Comparison of ENCODE assay signal across 25 cellular contexts in the genomic region with DNA sequence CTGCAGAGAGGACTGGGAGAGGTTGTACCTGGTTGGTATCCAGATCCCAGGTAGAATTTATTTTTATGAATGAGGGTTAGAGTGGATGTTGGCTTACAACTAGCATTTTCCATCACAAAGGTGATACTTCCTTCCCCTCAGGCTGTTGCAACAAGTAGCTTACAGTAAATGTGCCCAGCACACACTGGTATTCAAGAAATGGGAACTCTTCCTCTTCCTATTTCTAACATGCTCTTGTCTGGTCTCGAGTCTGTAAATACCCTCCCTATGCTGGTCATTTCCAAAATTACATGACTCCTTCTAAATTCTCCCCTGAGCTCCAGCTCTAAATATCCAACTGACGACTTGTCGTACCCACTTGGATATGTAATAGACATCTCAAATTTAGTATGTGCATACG.
"Had no signal": no experiment of that assay in that cellular context is flagged by ENCODE, and none has a peak within 500 bp of the region (broad histone marks: within the 10 kb centered on the region; RNA-seq: fewer than 3 reads in every experiment).

No MANE protein-coding gene starts in this region.

- H3K36me3 Mint-ChIP-seq: activated naive CD4-positive, alpha-beta T cell treated with anti-CD3 and anti-CD28 coated beads, Interleukin-2, amount 10 ng/mL, durations not matched to agents 7 days and 5 days; activated naive CD4-positive, alpha-beta T cell treated with anti-CD3 and anti-CD28 coated beads, Interleukin-2, amount 50 U/mL, for 72 hours had no signal

- H3K9me3 Mint-ChIP-seq: activated CD4-positive, alpha-beta memory T cell treated with anti-CD3 and anti-CD28 coated beads, Interleukin-2, amount 10 ng/mL, durations not matched to agents 7 days and 5 days; activated CD4-positive, alpha-beta T cell treated with anti-CD3 and anti-CD28 coated beads, Interleukin-2, amount 10 ng/mL, durations not matched to agents 7 days and 5 days; activated naive CD4-positive, alpha-beta T cell treated with anti-CD3 and anti-CD28 coated beads, Interleukin-2, amount 10 ng/mL, durations not matched to agents 7 days and 5 days; activated T-cell treated with anti-CD3 and anti-CD28 coated beads, Interleukin-2, amount 50 U/mL, for 24 hours; central memory CD8-positive, alpha-beta T cell; dendritic cell treated with granulocyte-macrophage colony-stimulating factor and Interleukin-4, amounts not matched to agents 40 ng/mL and 50 ng/mL, for 4 days had no signal

- H3K27ac Mint-ChIP-seq: activated CD4-positive, alpha-beta memory T cell treated with anti-CD3 and anti-CD28 coated beads, Interleukin-2, amount 10 ng/mL, durations not matched to agents 7 days and 5 days; activated CD4-positive, alpha-beta T cell treated with anti-CD3 and anti-CD28 coated beads, Interleukin-2, amount 10 ng/mL, durations not matched to agents 7 days and 5 days; activated naive CD4-positive, alpha-beta T cell treated with anti-CD3 and anti-CD28 coated beads, Interleukin-2, amount 10 ng/mL, durations not matched to agents 7 days and 5 days; activated naive CD4-positive, alpha-beta T cell treated with anti-CD3 and anti-CD28 coated beads, Interleukin-2, amount 50 U/mL, for 72 hours; activated T-cell treated with anti-CD3 and anti-CD28 coated beads, Interleukin-2, amount 50 U/mL, for 24 hours; activated T-cell treated with anti-CD3 and anti-CD28 coated beads, Interleukin-2, amount 50 U/mL, for 72 hours; dendritic cell treated with granulocyte-macrophage colony-stimulating factor and Interleukin-4, amounts not matched to agents 40 ng/mL and 50 ng/mL, for 4 days; endodermal cell; WTC11 had no signal

- DNase-seq: activated CD4-positive, alpha-beta memory T cell treated with anti-CD3 and anti-CD28 coated beads, Interleukin-2, amount 10 ng/mL, durations not matched to agents 7 days and 5 days; activated CD4-positive, alpha-beta T cell treated with anti-CD3 and anti-CD28 coated beads for 1 hour; activated CD4-positive, alpha-beta T cell treated with anti-CD3 and anti-CD28 coated beads for 4 hours; activated CD4-positive, alpha-beta T cell treated with anti-CD3 and anti-CD28 coated beads, Interleukin-2, amount 10 ng/mL, durations not matched to agents 7 days and 5 days; activated CD4-positive, alpha-beta T cell treated with anti-CD3 and anti-CD28 coated beads, Interleukin-2, amount 50 U/mL, for 4 hours; activated CD8-positive, alpha-beta memory T cell treated with anti-CD3 and anti-CD28 coated beads, Interleukin-2, amount 50 U/mL, for 48 hours; activated gamma-delta T cell; activated naive CD4-positive, alpha-beta T cell; activated naive CD4-positive, alpha-beta T cell treated with anti-CD3 and anti-CD28 coated beads, Interleukin-2, amount 10 ng/mL, durations not matched to agents 7 days and 5 days; activated T-cell treated with anti-CD3 and anti-CD28 coated beads for 4 hours; activated T-cell treated with anti-CD3 and anti-CD28 coated beads, Interleukin-2, amount 50 U/mL, for 24 hours; activated T-cell treated with anti-CD3 and anti-CD28 coated beads, Interleukin-2, amount 50 U/mL, for 72 hours; amniotic stem cell; anterior cingulate cortex; brain microvascular endothelial cell; dorsolateral prefrontal cortex; effector memory CD4-positive, alpha-beta T cell; endodermal cell; foreskin fibroblast; head of caudate nucleus; hippocampal formation had no signal

- H3K4me1 Mint-ChIP-seq: WTC11 had no signal

- H3K4me3 Mint-ChIP-seq: activated CD4-positive, alpha-beta memory T cell treated with anti-CD3 and anti-CD28 coated beads, Interleukin-2, amount 10 ng/mL, durations not matched to agents 7 days and 5 days; activated CD4-positive, alpha-beta T cell treated with anti-CD3 and anti-CD28 coated beads, Interleukin-2, amount 10 ng/mL, durations not matched to agents 7 days and 5 days; activated naive CD4-positive, alpha-beta T cell treated with anti-CD3 and anti-CD28 coated beads, Interleukin-2, amount 10 ng/mL, durations not matched to agents 7 days and 5 days; activated T-cell treated with anti-CD3 and anti-CD28 coated beads, Interleukin-2, amount 50 U/mL, for 24 hours; activated T-cell treated with anti-CD3 and anti-CD28 coated beads, Interleukin-2, amount 50 U/mL, for 72 hours; central memory CD8-positive, alpha-beta T cell; dendritic cell treated with granulocyte-macrophage colony-stimulating factor and Interleukin-4, amounts not matched to agents 40 ng/mL and 50 ng/mL, for 4 days; endodermal cell; WTC11 had no signal
